Comparison of ENCODE assay signal across 8 cellular contexts in genomic region chr12:76878045-76878898, GRCh38. TPM values are rescaled to one million over a fixed set of nuclear protein-coding genes. Genes with fewer than 3 reads are reported as not detected.
DNase-seq lines count a peak whose midpoint lies in the region; ATAC-seq and TF ChIP-seq lines count a peak whose summit lies in the region.

No MANE protein-coding gene starts in this region.

- DNase-seq in EH (ENCODE audit: low read depth) (peak; percentile 41), SK-N-SH (peak; percentile 77), vagina (ENCODE audit: extremely low spot score in 2 of 2) (no peak)
- DNase-seq in activated CD4-positive, CD25-positive, alpha-beta regulatory T cell treated with anti-CD3 and anti-CD28 coated beads, Interleukin-2, amount 50 U/mL, for 72 hours: no peak

- no peak for TF ChIP-seq POLR2A in vagina (IDR thresholded peaks at IDR 0.05)

- H3K36me3 ChIP-seq in SK-N-SH (replicated peaks in 1 of 2; ENCODE audit: control insufficient read depth in 1 of 2, insufficient read depth in 2 of 2, low read length in 1 of 2): peaks cover 0 to 2% of the 10 kb centered on the region in 2 experiments
- H3K36me3 ChIP-seq in ectodermal cell (ENCODE audit: control insufficient read depth, insufficient read depth, low read length): no peaks in the 10 kb centered on the region
- no peaks in the 10 kb centered on the region for H3K36me3 ChIP-seq in vagina

- peaks cover 26% of the 10 kb centered on the region for H3K79me2 ChIP-seq in SK-N-SH (ENCODE audit: insufficient read depth)

- H3K4me2 ChIP-seq in SK-N-SH: peak overlapping the region; percentile 82

- H3K27me3 ChIP-seq in SK-N-SH (ENCODE audit: insufficient read depth): no peaks in the 10 kb centered on the region
- no peaks in the 10 kb centered on the region for H3K27me3 ChIP-seq in ectodermal cell (ENCODE audit: control insufficient read depth, insufficient read depth, low read length, poor library complexity, severe bottlenecking)
- H3K27me3 ChIP-seq in mononuclear cell (ENCODE audit: insufficient read depth, low read length): peaks cover 65% of the 10 kb centered on the region
- no peaks in the 10 kb centered on the region for H3K27me3 ChIP-seq in vagina

- TF ChIP-seq EP300 in SK-N-SH (IDR thresholded peaks at IDR 0.05; ENCODE audit: borderline replicate concordance in 1 of 2, low read depth in 1 of 2, low read length in 1 of 2): no peak

- ATAC-seq in GM19397 (IDR thresholded peaks at IDR 0.05; ENCODE audit: unreplicated experiment): peak; percentile 41
- peak; percentile 69 for ATAC-seq in HG03354 (IDR thresholded peaks at IDR 0.05; ENCODE audit: poor library complexity, severe bottlenecking, unreplicated experiment)

- H3K27ac ChIP-seq in SK-N-SH (ENCODE audit: low read depth in 2 of 2, low read length in 1 of 2): peak overlapping the region; percentile 51 to 85
- peak overlapping the region; percentile 94 for H3K27ac ChIP-seq in ectodermal cell (ENCODE audit: insufficient read depth, low read depth, low read length, poor library complexity, severe bottlenecking)
- peak overlapping the region; percentile 95 for H3K27ac ChIP-seq in vagina

- no peaks in the 10 kb centered on the region for H3F3A ChIP-seq in SK-N-SH (replicated peaks; ENCODE audit: insufficient read depth)

- H3K9ac ChIP-seq in SK-N-SH: peak overlapping the region; percentile 90

- H3K9me3 ChIP-seq in SK-N-SH: no peaks in the 10 kb centered on the region
- H3K9me3 ChIP-seq in ectodermal cell (ENCODE audit: control insufficient read depth, low read length): no peaks in the 10 kb centered on the region
- no peaks in the 10 kb centered on the region for H3K9me3 ChIP-seq in mononuclear cell (ENCODE audit: low read depth, low read length)
- no peaks in the 10 kb centered on the region for H3K9me3 ChIP-seq in vagina

- 0 out of 2 replicates have a peak, but pooled peaks have one; percentile 3 for TF ChIP-seq RAD21 in SK-N-SH (IDR thresholded peaks at IDR 0.05; ENCODE audit: low read length)

- peak overlapping the region; percentile 89 to 94 for H3K4me3 ChIP-seq in SK-N-SH (ENCODE audit: low read depth in 2 of 2, low read length in 1 of 2)
- peak overlapping the region; percentile 90 for H3K4me3 ChIP-seq in ectodermal cell (ENCODE audit: insufficient read depth, low read depth, low read length)
- H3K4me3 ChIP-seq in mononuclear cell (ENCODE audit: low read length): peak overlapping the region; percentile 34
- H3K4me3 ChIP-seq in vagina: peak overlapping the region; percentile 73 to 86

- no peaks in the 10 kb centered on the region for H3K9me2 ChIP-seq in SK-N-SH

- H3K4me1 ChIP-seq in SK-N-SH (ENCODE audit: control insufficient read depth in 1 of 2, insufficient read depth in 2 of 2, low read depth in 1 of 2, low read length in 1 of 2) (peaks cover 3 to 22% of the 10 kb centered on the region in 2 experiments; a peak in 2 of 4 replicates), ectodermal cell (ENCODE audit: control insufficient read depth, insufficient read depth, low read length) (peaks cover 19% of the 10 kb centered on the region), mononuclear cell (ENCODE audit: insufficient read depth, low read length) (peaks cover 18% of the 10 kb centered on the region), vagina (peaks cover 48% of the 10 kb centered on the region)

- H2AFZ ChIP-seq in SK-N-SH (ENCODE audit: low read depth): peak overlapping the region; percentile 80

- TF ChIP-seq CTCF in SK-N-SH (IDR thresholded peaks at IDR 0.05) (peak; percentile 44), vagina (IDR thresholded peaks at IDR 0.05) (no peak)

- POLR2A ChIA-PET in SK-N-SH (lab: Yijun Ruan, JAX): interaction anchor here (0.5 to 1.8 kb wide), 5 partner anchors 110 to 1328 kb away, joined by 3 to 9 read pairs (median 3); partner anchors contain the start of gene ZDHHC17

- WGBS in SK-N-SH (ENCODE audit: low lambda C conversion rate): 2% methylated on average over 38 of the region's 45 CpGs
- WGBS in ectodermal cell, 2 experiments: 0 to 1% methylated on average over 42 to 45 of the region's 45 CpGs

- H4K20me1 ChIP-seq in SK-N-SH (ENCODE audit: insufficient read depth): no peaks in the 10 kb centered on the region

- intact Hi-C loops in vagina (cut with DNase I): no loop called here

- CTCF ChIA-PET in SK-N-SH (lab: Yijun Ruan, JAX): interaction anchor here (0.9 to 3.5 kb wide), 7 partner anchors 13 to 257 kb away, joined by 3 to 20 read pairs (median 3); no protein-coding TSS in a partner anchor

TF ChIP-seq in SK-N-SH, 30 proteins besides CTCF, POLR2A, EP300 and RAD21:
- TF ChIP-seq REST (IDR thresholded peaks at IDR 0.05; ENCODE audit: low read depth, low read length) (peak; percentile 13; the same call in 1 of the 2 replicates), NRF1 (IDR thresholded peaks at IDR 0.05; ENCODE audit: low read depth, low read length) (no peak), ELF1 (IDR thresholded peaks at IDR 0.05) (no peak), POLR2AphosphoS5 (IDR thresholded peaks at IDR 0.05; ENCODE audit: low read depth, low read length) (no peak), USF2 (IDR thresholded peaks at IDR 0.05; ENCODE audit: borderline replicate concordance, low read depth, low read length) (no peak), TAF1 (IDR thresholded peaks at IDR 0.05; ENCODE audit: borderline replicate concordance, low read depth, low read length) (no peak)
- TF ChIP-seq, protein P1, sequence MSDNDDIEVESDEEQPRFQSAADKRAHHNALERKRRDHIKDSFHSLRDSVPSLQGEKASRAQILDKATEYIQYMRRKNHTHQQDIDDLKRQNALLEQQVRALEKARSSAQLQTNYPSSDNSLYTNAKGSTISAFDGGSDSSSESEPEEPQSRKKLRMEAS (IDR thresholded peaks at IDR 0.05; ENCODE audit: low read depth): 0 out of 2 replicates have a peak, but pooled peaks have one; percentile 25
- TF ChIP-seq, protein P2, sequence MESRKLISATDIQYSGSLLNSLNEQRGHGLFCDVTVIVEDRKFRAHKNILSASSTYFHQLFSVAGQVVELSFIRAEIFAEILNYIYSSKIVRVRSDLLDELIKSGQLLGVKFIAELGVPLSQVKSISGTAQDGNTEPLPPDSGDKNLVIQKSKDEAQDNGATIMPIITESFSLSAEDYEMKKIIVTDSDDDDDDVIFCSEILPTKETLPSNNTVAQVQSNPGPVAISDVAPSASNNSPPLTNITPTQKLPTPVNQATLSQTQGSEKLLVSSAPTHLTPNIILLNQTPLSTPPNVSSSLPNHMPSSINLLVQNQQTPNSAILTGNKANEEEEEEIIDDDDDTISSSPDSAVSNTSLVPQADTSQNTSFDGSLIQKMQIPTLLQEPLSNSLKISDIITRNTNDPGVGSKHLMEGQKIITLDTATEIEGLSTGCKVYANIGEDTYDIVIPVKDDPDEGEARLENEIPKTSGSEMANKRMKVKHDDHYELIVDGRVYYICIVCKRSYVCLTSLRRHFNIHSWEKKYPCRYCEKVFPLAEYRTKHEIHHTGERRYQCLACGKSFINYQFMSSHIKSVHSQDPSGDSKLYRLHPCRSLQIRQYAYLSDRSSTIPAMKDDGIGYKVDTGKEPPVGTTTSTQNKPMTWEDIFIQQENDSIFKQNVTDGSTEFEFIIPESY (IDR thresholded peaks at IDR 0.05; ENCODE audit: borderline replicate concordance, low read depth): no peak

RNA-seq across cellular contexts. Expression of gene CSRP2, which starts 0.5 kb away (rescaled TPM):
- polyA plus RNA-seq in SK-N-SH (2012; rRNA removed): 87.6 and 98.2 TPM in 2 replicates
- polyA plus RNA-seq in SK-N-SH (2012; cell fraction: cytosol; rRNA removed): 107 and 122 TPM in 2 replicates
- polyA plus RNA-seq in SK-N-SH (2012; cell fraction: nucleus; rRNA removed): 31.1 and 45.1 TPM in 2 replicates
- 250 TPM for polyA plus RNA-seq in ectodermal cell (2013, experiment 1 of 4)
- 239 TPM for polyA plus RNA-seq in ectodermal cell (2013, experiment 2 of 4)
- polyA plus RNA-seq in ectodermal cell (2013, experiment 3 of 4): 244 TPM
- 247 TPM for polyA plus RNA-seq in ectodermal cell (2013, experiment 4 of 4)
- total RNA-seq in mononuclear cell: 0.21 TPM
- 42.0 TPM for total RNA-seq in vagina

Comparison
In these comparisons a context has a peak if more than half of its experiments do, and no peak if none do; other contexts are left out.
1. DNase-seq: peak in EH (single experiment) and SK-N-SH (single experiment); none in vagina (0 of 2) and activated CD4-positive, CD25-positive, alpha-beta regulatory T cell treated with anti-CD3 and anti-CD28 coated beads, Interleukin-2, amount 50 U/mL, for 72 hours (single experiment).
2. H3K4me3 ChIP-seq: peak in every context shown above with its lines; median percentile 92 in SK-N-SH; 90 in ectodermal cell; 80 in vagina; 34 in mononuclear cell.
3. RNA of gene CSRP2, which starts 0.5 kb away (total RNA-seq): 42.0 TPM in vagina (single experiment); 0.21 TPM in mononuclear cell (single experiment); every median in the first group is over 10 times any median in the second.
4. Peak in every context shown above with its lines, with median percentiles within 50 percentile points of each other: H3K27ac ChIP-seq.